ENCODE assay signal across 16 cellular contexts in the genomic region with DNA sequence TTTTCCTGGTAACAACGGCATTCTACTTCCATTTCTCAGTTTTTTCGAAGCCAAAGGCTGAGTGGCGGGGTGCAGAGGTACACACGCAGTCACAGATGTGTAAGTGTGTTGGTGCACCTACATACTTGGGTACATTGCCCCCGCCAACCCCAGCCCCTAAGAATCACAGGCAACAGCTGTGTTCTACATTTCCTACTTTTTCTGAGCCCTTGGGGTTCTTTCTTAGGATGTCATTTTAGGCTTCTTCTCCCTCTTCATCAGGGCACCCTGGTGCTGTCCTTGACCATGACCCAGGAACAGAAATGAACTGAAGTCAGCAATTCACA.
DNase-seq lines count a peak whose midpoint lies in the region; ATAC-seq and TF ChIP-seq lines count a peak whose summit lies in the region.
"Had no signal": no experiment of that assay in that cellular context is flagged by ENCODE, and none has a peak within 500 bp of the region (broad histone marks: within the 10 kb centered on the region; RNA-seq: fewer than 3 reads in every experiment).

No MANE protein-coding gene starts in this region.

- BruUV-seq in PC-3 (replicated peaks; lab: Mats Ljungman, UMichigan) = no TSS peak

- H3K4me1 Mint-ChIP-seq in activated naive CD4-positive, alpha-beta T cell treated with anti-CD3 and anti-CD28 coated beads, Interleukin-2, amount 50 U/mL, for 24 hours = peaks cover 7% of the 10 kb centered on the region
- peaks cover 45% of the 10 kb centered on the region for H3K4me1 Mint-ChIP-seq in activated T-helper 1 cell treated with anti-CD3 and anti-CD28 coated beads, Interleukin-12 subunit alpha, Interleukin-12 subunit beta, Interleukin-2, Interleukin-4 antibody, amounts not matched to agents 30 ng/mL and 10 ng/mL and 1 ng/mL, durations not matched to agents 14 hours and 24 hours and 36 hours (ENCODE audit: low read depth)
- H3K4me1 Mint-ChIP-seq in stimulated activated effector memory CD8-positive, alpha-beta T cell treated with anti-CD3 and anti-CD28 coated beads, Interleukin-12 subunit alpha, Interleukin-12 subunit beta, amount 100 ng/mL, for 72 hours = peaks cover 39% of the 10 kb centered on the region

- no peak overlapping the region for H3K4me3 ChIP-seq in HEK293 (ENCODE audit: low read depth, low read length)
- H3K4me3 ChIP-seq in PC-3 (ENCODE audit: low read length) = no peak overlapping the region
- no peak overlapping the region for H3K4me3 ChIP-seq in esophagus muscularis mucosa
- no peak overlapping the region for H3K4me3 ChIP-seq in trophoblast cell (ENCODE audit: low read depth, low read length)
- H3K4me3 ChIP-seq: Peyer's patch had no signal

- no peak overlapping the region for H2BK5ac ChIP-seq in trophoblast cell (ENCODE audit: low read depth, low read length, poor library complexity)

- peaks cover 8% of the 10 kb centered on the region for H3K27me3 Mint-ChIP-seq in activated naive CD4-positive, alpha-beta T cell treated with anti-CD3 and anti-CD28 coated beads, Interleukin-2, amount 50 U/mL, for 24 hours
- peaks cover 2% of the 10 kb centered on the region for H3K27me3 Mint-ChIP-seq in activated T-helper 1 cell treated with anti-CD3 and anti-CD28 coated beads, Interleukin-12 subunit alpha, Interleukin-12 subunit beta, Interleukin-2, Interleukin-4 antibody, amounts not matched to agents 30 ng/mL and 10 ng/mL and 1 ng/mL, durations not matched to agents 14 hours and 24 hours and 36 hours (ENCODE audit: insufficient read depth)

- no peak for DNase-seq in activated naive CD4-positive, alpha-beta T cell treated with Interleukin-2 at 50 U/mL for 16 hours
- no peak for DNase-seq in activated T-helper 1 cell treated with anti-CD3 and anti-CD28 coated beads, Interleukin-12 subunit alpha, Interleukin-12 subunit beta, Interleukin-2, Interleukin-4 antibody, amounts not matched to agents 30 ng/mL and 10 ng/mL and 1 ng/mL, durations not matched to agents 14 hours and 24 hours and 36 hours (ENCODE audit: low spot score)
- DNase-seq in stimulated activated effector memory CD8-positive, alpha-beta T cell treated with anti-CD3 and anti-CD28 coated beads, Interleukin-12 subunit alpha, Interleukin-12 subunit beta, amount 100 ng/mL, for 72 hours (ENCODE audit: low spot score in 2 of 2) = no peak
- no peak for DNase-seq in PC-3
- no peak for DNase-seq in esophagus muscularis mucosa (ENCODE audit: extremely low spot score)
- no peak for DNase-seq in trophoblast cell
- DNase-seq: H9, NCI-H1105 treated with DMSO at 0.1 percent for 48 hours, NCI-H187, NCI-H446 treated with DMSO at 0.1 percent for 48 hours, NCI-H774, Peyer's patch, SHP77 had no signal

- H3K14ac ChIP-seq in trophoblast cell (ENCODE audit: low read length) = no peak overlapping the region

- H3F3A ChIP-seq in PC-3 (ENCODE audit: low read length, unreplicated experiment) = no peaks in the 10 kb centered on the region

- H3K9me3 ChIP-seq in HEK293 (ENCODE audit: control insufficient read depth, insufficient read depth, low read depth, low read length) = no peaks in the 10 kb centered on the region
- no peaks in the 10 kb centered on the region for H3K9me3 ChIP-seq in PC-3 (ENCODE audit: low read length)
- peaks cover 0 to 9% (median 3%) of the 10 kb centered on the region in 4 donors for H3K9me3 ChIP-seq in esophagus muscularis mucosa
- no peaks in the 10 kb centered on the region for H3K9me3 ChIP-seq in trophoblast cell (ENCODE audit: insufficient read depth, low read depth, low read length)
- H3K9me3 ChIP-seq: Peyer's patch had no signal

- H3K4me2 ChIP-seq in PC-3 (ENCODE audit: low read length) (no peak overlapping the region), trophoblast cell (ENCODE audit: low read length) (no peak overlapping the region)

- no peak overlapping the region for H4K8ac ChIP-seq in trophoblast cell (ENCODE audit: low read depth, low read length)

- no peaks in the 10 kb centered on the region for H3K9me2 ChIP-seq in PC-3 (replicated peaks; ENCODE audit: low read length)

- H3K36me3 ChIP-seq in HEK293 (ENCODE audit: control insufficient read depth in 2 of 2, insufficient read depth in 1 of 2, low read length in 2 of 2) (no peaks in the 10 kb centered on the region), PC-3 (ENCODE audit: low read depth, low read length) (no peaks in the 10 kb centered on the region), esophagus muscularis mucosa (no peaks in the 10 kb centered on the region), trophoblast cell (ENCODE audit: control insufficient read depth in 1 of 2, insufficient read depth in 2 of 2, low read length in 2 of 2) (no peaks in the 10 kb centered on the region)
- H3K36me3 ChIP-seq: Peyer's patch had no signal

- H3K79me2 ChIP-seq in PC-3 (ENCODE audit: low read length) (no peaks in the 10 kb centered on the region), trophoblast cell (ENCODE audit: control insufficient read depth, insufficient read depth, low read length, poor library complexity) (no peaks in the 10 kb centered on the region)

- H3K27ac Mint-ChIP-seq in activated naive CD4-positive, alpha-beta T cell treated with anti-CD3 and anti-CD28 coated beads, Interleukin-2, amount 50 U/mL, for 24 hours = peak overlapping the region; percentile 89
- H3K27ac Mint-ChIP-seq in activated T-helper 1 cell treated with anti-CD3 and anti-CD28 coated beads, Interleukin-12 subunit alpha, Interleukin-12 subunit beta, Interleukin-2, Interleukin-4 antibody, amounts not matched to agents 30 ng/mL and 10 ng/mL and 1 ng/mL, durations not matched to agents 14 hours and 24 hours and 36 hours = peak overlapping the region; percentile 86
- peak overlapping the region; percentile 1 for H3K27ac Mint-ChIP-seq in stimulated activated effector memory CD8-positive, alpha-beta T cell treated with anti-CD3 and anti-CD28 coated beads, Interleukin-12 subunit alpha, Interleukin-12 subunit beta, amount 100 ng/mL, for 72 hours
- H3K27ac Mint-ChIP-seq: H9 had no signal

- no peak overlapping the region for H4K91ac ChIP-seq in trophoblast cell (ENCODE audit: low read depth, low read length)

- no peak overlapping the region for H3K4me3 Mint-ChIP-seq in activated naive CD4-positive, alpha-beta T cell treated with anti-CD3 and anti-CD28 coated beads, Interleukin-2, amount 50 U/mL, for 24 hours
- no peak overlapping the region for H3K4me3 Mint-ChIP-seq in activated T-helper 1 cell treated with anti-CD3 and anti-CD28 coated beads, Interleukin-12 subunit alpha, Interleukin-12 subunit beta, Interleukin-2, Interleukin-4 antibody, amounts not matched to agents 30 ng/mL and 10 ng/mL and 1 ng/mL, durations not matched to agents 14 hours and 24 hours and 36 hours
- peak overlapping the region; percentile 25 for H3K4me3 Mint-ChIP-seq in stimulated activated effector memory CD8-positive, alpha-beta T cell treated with anti-CD3 and anti-CD28 coated beads, Interleukin-12 subunit alpha, Interleukin-12 subunit beta, amount 100 ng/mL, for 72 hours
- H3K4me3 Mint-ChIP-seq: H9 had no signal

- H3K27me3 ChIP-seq in PC-3 (ENCODE audit: low read length) (no peaks in the 10 kb centered on the region), esophagus muscularis mucosa (peaks cover 0 to 17% (median 0%) of the 10 kb centered on the region in 4 donors), trophoblast cell (ENCODE audit: insufficient read depth, low read length) (no peaks in the 10 kb centered on the region)
- H3K27me3 ChIP-seq: Peyer's patch had no signal

- no peak overlapping the region for H3K18ac ChIP-seq in trophoblast cell (ENCODE audit: low read length)

- H3K4me1 ChIP-seq in HEK293 (ENCODE audit: control insufficient read depth, insufficient read depth, low read length) = peaks cover 14% of the 10 kb centered on the region
- peaks cover 17% of the 10 kb centered on the region for H3K4me1 ChIP-seq in PC-3 (ENCODE audit: insufficient read depth, low read length)
- H3K4me1 ChIP-seq in esophagus muscularis mucosa = no peaks in the 10 kb centered on the region
- no peaks in the 10 kb centered on the region for H3K4me1 ChIP-seq in trophoblast cell (ENCODE audit: control insufficient read depth in 1 of 2, insufficient read depth in 2 of 2, low read length in 2 of 2)
- H3K4me1 ChIP-seq: Peyer's patch had no signal

- no peaks in the 10 kb centered on the region for H3K79me1 ChIP-seq in trophoblast cell (ENCODE audit: low read length)

- intact Hi-C loops in activated T-helper 1 cell treated with anti-CD3 and anti-CD28 coated beads, Interleukin-12 subunit alpha, Interleukin-12 subunit beta, Interleukin-2, Interleukin-4 antibody, amounts not matched to agents 30 ng/mL and 10 ng/mL and 1 ng/mL, durations not matched to agents 14 hours and 24 hours and 36 hours (cut with micrococcal nuclease) = loop anchor here (2.0 to 5.0 kb wide), 2 partner anchors 57 to 271 kb away; no protein-coding TSS in a partner anchor
- intact Hi-C loops in PC-3 (cut with micrococcal nuclease) = no loop called here
- intact Hi-C loops in esophagus muscularis mucosa (cut with DNase I) = loop anchor here (10.0 kb wide), 1 partner anchor 65 kb away; no protein-coding TSS in a partner anchor

- H3K4ac ChIP-seq in trophoblast cell (ENCODE audit: low read depth, low read length) = no peak overlapping the region

- H3K9me3 Mint-ChIP-seq in activated naive CD4-positive, alpha-beta T cell treated with anti-CD3 and anti-CD28 coated beads, Interleukin-2, amount 50 U/mL, for 24 hours = peaks cover 6% of the 10 kb centered on the region
- H3K9me3 Mint-ChIP-seq in activated T-helper 1 cell treated with anti-CD3 and anti-CD28 coated beads, Interleukin-12 subunit alpha, Interleukin-12 subunit beta, Interleukin-2, Interleukin-4 antibody, amounts not matched to agents 30 ng/mL and 10 ng/mL and 1 ng/mL, durations not matched to agents 14 hours and 24 hours and 36 hours = peaks cover 5% of the 10 kb centered on the region
- H3K9me3 Mint-ChIP-seq in stimulated activated effector memory CD8-positive, alpha-beta T cell treated with anti-CD3 and anti-CD28 coated beads, Interleukin-12 subunit alpha, Interleukin-12 subunit beta, amount 100 ng/mL, for 72 hours = peaks cover 4% of the 10 kb centered on the region

- no peak overlapping the region for H2AK5ac ChIP-seq in trophoblast cell (ENCODE audit: low read length)

- H2AFZ ChIP-seq in PC-3 (ENCODE audit: low read length) (no peak overlapping the region), trophoblast cell (ENCODE audit: insufficient read depth, low read length, poor library complexity) (no peak overlapping the region)

- no peak for TF ChIP-seq EP300 in esophagus muscularis mucosa (IDR thresholded peaks at IDR 0.05)

- peaks cover 2% of the 10 kb centered on the region for H3K36me3 Mint-ChIP-seq in activated naive CD4-positive, alpha-beta T cell treated with anti-CD3 and anti-CD28 coated beads, Interleukin-2, amount 50 U/mL, for 24 hours
- peaks cover 1% of the 10 kb centered on the region for H3K36me3 Mint-ChIP-seq in activated T-helper 1 cell treated with anti-CD3 and anti-CD28 coated beads, Interleukin-12 subunit alpha, Interleukin-12 subunit beta, Interleukin-2, Interleukin-4 antibody, amounts not matched to agents 30 ng/mL and 10 ng/mL and 1 ng/mL, durations not matched to agents 14 hours and 24 hours and 36 hours (ENCODE audit: low read depth)
- H3K36me3 Mint-ChIP-seq in stimulated activated effector memory CD8-positive, alpha-beta T cell treated with anti-CD3 and anti-CD28 coated beads, Interleukin-12 subunit alpha, Interleukin-12 subunit beta, amount 100 ng/mL, for 72 hours = peaks cover 16% of the 10 kb centered on the region

- POLR2A ChIA-PET in HEK293 (lab: Yijun Ruan, JAX) = no interaction called here
- POLR2A ChIA-PET in PC-3 (lab: Charles Lee; ENCODE audit: unreplicated experiment) = no interaction called here

- no peak overlapping the region for H3K23ac ChIP-seq in trophoblast cell (ENCODE audit: low read length)

- ATAC-seq in stimulated activated effector memory CD8-positive, alpha-beta T cell treated with anti-CD3 and anti-CD28 coated beads, Interleukin-12 subunit alpha, Interleukin-12 subunit beta, amount 100 ng/mL, for 72 hours = peak; percentile 43
- no peak for ATAC-seq in PC-3

- TF ChIP-seq CTCF in HEK293 (tag by site-specific recombination; IDR thresholded peaks at IDR 0.05) (no peak), PC-3 (conservative IDR thresholded peaks at IDR 0.05; ENCODE audit: low read depth, low read length) (no peak), esophagus muscularis mucosa (IDR thresholded peaks at IDR 0.05) (no peak)

- no peak overlapping the region for H2BK120ac ChIP-seq in trophoblast cell (ENCODE audit: insufficient read depth, low read length, poor library complexity)

- H2BK12ac ChIP-seq in trophoblast cell (ENCODE audit: low read length) = no peak overlapping the region

- H4K20me1 ChIP-seq in PC-3 (ENCODE audit: low read length) = no peaks in the 10 kb centered on the region

- no peak overlapping the region for H4K12ac ChIP-seq in trophoblast cell (ENCODE audit: low read depth, low read length)

- WGBS in esophagus muscularis mucosa = 83% methylated on average over 5 of the region's 5 CpGs
- WGBS in trophoblast cell (ENCODE audit: extremely low coverage, insufficient coverage, insufficient read length) = no CpG with 5 or more reads among the region's 5 CpGs

- CTCF ChIA-PET in HEK293 (lab: Yijun Ruan, JAX) (interaction anchor here (1.5 kb wide), 1 partner anchor 56 kb away, joined by 11 read pairs; no protein-coding TSS in a partner anchor), PC-3 (lab: Charles Lee) (no interaction called here)

- TF ChIP-seq POLR2A in esophagus muscularis mucosa (IDR thresholded peaks at IDR 0.05; ENCODE audit: low read depth) = no peak

- H3K27ac ChIP-seq in HEK293 (ENCODE audit: extremely low read depth, low read depth, low read length) (peak overlapping the region; percentile 57), PC-3 (ENCODE audit: low read length) (no peak overlapping the region), esophagus muscularis mucosa (replicated peaks in 1 of 4) (no peak overlapping the region), trophoblast cell (ENCODE audit: low read depth, low read length) (no peak overlapping the region)
- H3K27ac ChIP-seq: C4-2B, Peyer's patch had no signal

- H3K9ac ChIP-seq in PC-3 (ENCODE audit: low read length) (no peak overlapping the region), trophoblast cell (ENCODE audit: low read length) (no peak overlapping the region)

Comparison
In these comparisons a context has a peak if more than half of its experiments do, and no peak if none do; other contexts are left out.
1. H3K27ac Mint-ChIP-seq: peak in every context shown above with its lines; median percentile 89 in activated naive CD4-positive, alpha-beta T cell treated with anti-CD3 and anti-CD28 coated beads, Interleukin-2, amount 50 U/mL, for 24 hours; 86 in activated T-helper 1 cell treated with anti-CD3 and anti-CD28 coated beads, Interleukin-12 subunit alpha, Interleukin-12 subunit beta, Interleukin-2, Interleukin-4 antibody, amounts not matched to agents 30 ng/mL and 10 ng/mL and 1 ng/mL, durations not matched to agents 14 hours and 24 hours and 36 hours; 1 in stimulated activated effector memory CD8-positive, alpha-beta T cell treated with anti-CD3 and anti-CD28 coated beads, Interleukin-12 subunit alpha, Interleukin-12 subunit beta, amount 100 ng/mL, for 72 hours.